ENCODE assay signal across 18 cellular contexts in genomic region chr2:19764998-19765397, GRCh38.
"Had no signal": no experiment of that assay in that cellular context is flagged by ENCODE, and none has a peak within 500 bp of the region (broad histone marks: within the 10 kb centered on the region; RNA-seq: fewer than 3 reads in every experiment).

No MANE protein-coding gene starts in this region.

- H3K27ac Mint-ChIP-seq: activated CD4-positive, alpha-beta memory T cell treated with anti-CD3 and anti-CD28 coated beads for 36 hours; activated naive CD4-positive, alpha-beta T cell treated with anti-CD3 and anti-CD28 coated beads, Interleukin-2, amount 50 U/mL, for 24 hours; dendritic cell treated with granulocyte-macrophage colony-stimulating factor and Interleukin-4, amounts not matched to agents 40 ng/mL and 50 ng/mL, for 4 days; effector memory CD8-positive, alpha-beta T cell; naive thymus-derived CD4-positive, alpha-beta T cell; stimulated activated effector memory CD8-positive, alpha-beta T cell treated with anti-CD3 and anti-CD28 coated beads, Interleukin-12 subunit alpha, Interleukin-12 subunit beta, amount 100 ng/mL, for 72 hours had no signal

- FAIRE-seq: islet of Langerhans had no signal

- H3K4me3 Mint-ChIP-seq: activated CD4-positive, alpha-beta memory T cell treated with anti-CD3 and anti-CD28 coated beads for 36 hours; activated naive CD4-positive, alpha-beta T cell treated with anti-CD3 and anti-CD28 coated beads, Interleukin-2, amount 50 U/mL, for 24 hours; activated T-cell treated with anti-CD3 and anti-CD28 coated beads, Interleukin-2, amount 50 U/mL, for 4 hours; dendritic cell treated with granulocyte-macrophage colony-stimulating factor and Interleukin-4, amounts not matched to agents 40 ng/mL and 50 ng/mL, for 4 days; effector memory CD8-positive, alpha-beta T cell; naive thymus-derived CD4-positive, alpha-beta T cell; stimulated activated effector memory CD8-positive, alpha-beta T cell treated with anti-CD3 and anti-CD28 coated beads, Interleukin-12 subunit alpha, Interleukin-12 subunit beta, amount 100 ng/mL, for 72 hours had no signal

- H3K36me3 ChIP-seq: heart left ventricle, ovary, sigmoid colon had no signal

- DNase-seq: activated CD4-positive, alpha-beta memory T cell treated with anti-CD3 and anti-CD28 coated beads for 36 hours; activated effector memory CD4-positive, alpha-beta T cell treated with anti-CD3 and anti-CD28 coated beads, Interleukin-2, amount 50 U/mL, for 16 hours; activated T-cell treated with anti-CD3 and anti-CD28 coated beads, Interleukin-2, amount 50 U/mL, for 4 hours; amniotic stem cell; body of pancreas; cerebellar nuclear complex; effector memory CD8-positive, alpha-beta T cell; gastrocnemius medialis; heart left ventricle; mucosa of descending colon; ovary; sigmoid colon had no signal

- H3K27me3 ChIP-seq: body of pancreas, gastrocnemius medialis, heart left ventricle, ovary, sigmoid colon had no signal

- H3K4me1 Mint-ChIP-seq: activated naive CD4-positive, alpha-beta T cell treated with anti-CD3 and anti-CD28 coated beads, Interleukin-2, amount 50 U/mL, for 24 hours; naive thymus-derived CD4-positive, alpha-beta T cell; stimulated activated effector memory CD8-positive, alpha-beta T cell treated with anti-CD3 and anti-CD28 coated beads, Interleukin-12 subunit alpha, Interleukin-12 subunit beta, amount 100 ng/mL, for 72 hours had no signal

- H3K4me3 ChIP-seq: body of pancreas, gastrocnemius medialis, heart left ventricle, mucosa of descending colon, ovary, sigmoid colon had no signal

- H3K27me3 Mint-ChIP-seq: activated CD4-positive, alpha-beta memory T cell treated with anti-CD3 and anti-CD28 coated beads for 36 hours had no signal

- H3K36me3 Mint-ChIP-seq: activated CD4-positive, alpha-beta memory T cell treated with anti-CD3 and anti-CD28 coated beads for 36 hours; activated naive CD4-positive, alpha-beta T cell treated with anti-CD3 and anti-CD28 coated beads, Interleukin-2, amount 50 U/mL, for 24 hours; naive thymus-derived CD4-positive, alpha-beta T cell; stimulated activated effector memory CD8-positive, alpha-beta T cell treated with anti-CD3 and anti-CD28 coated beads, Interleukin-12 subunit alpha, Interleukin-12 subunit beta, amount 100 ng/mL, for 72 hours had no signal

- H3K9me3 Mint-ChIP-seq: activated CD4-positive, alpha-beta memory T cell treated with anti-CD3 and anti-CD28 coated beads for 36 hours; activated naive CD4-positive, alpha-beta T cell treated with anti-CD3 and anti-CD28 coated beads, Interleukin-2, amount 50 U/mL, for 24 hours; activated T-cell treated with anti-CD3 and anti-CD28 coated beads, Interleukin-2, amount 50 U/mL, for 4 hours; dendritic cell treated with granulocyte-macrophage colony-stimulating factor and Interleukin-4, amounts not matched to agents 40 ng/mL and 50 ng/mL, for 4 days; stimulated activated effector memory CD8-positive, alpha-beta T cell treated with anti-CD3 and anti-CD28 coated beads, Interleukin-12 subunit alpha, Interleukin-12 subunit beta, amount 100 ng/mL, for 72 hours had no signal

- ATAC-seq: activated T-cell treated with anti-CD3 and anti-CD28 coated beads, Interleukin-2, amount 50 U/mL, for 4 hours; body of pancreas; effector memory CD8-positive, alpha-beta T cell; gastrocnemius medialis; heart left ventricle; mucosa of descending colon; naive thymus-derived CD4-positive, alpha-beta T cell; stimulated activated effector memory CD8-positive, alpha-beta T cell treated with anti-CD3 and anti-CD28 coated beads, Interleukin-12 subunit alpha, Interleukin-12 subunit beta, amount 100 ng/mL, for 72 hours had no signal

- H3K4me1 ChIP-seq: gastrocnemius medialis, heart left ventricle had no signal

- H3K9me3 ChIP-seq: body of pancreas, gastrocnemius medialis, mucosa of descending colon, ovary had no signal

- H3K27ac ChIP-seq: body of pancreas, gastrocnemius medialis, heart left ventricle, ovary, sigmoid colon, VCaP had no signal
